In genomic region chr22:39155421-39155820, GRCh38 we compare ENCODE assay signal across 14 cellular contexts. TPM values are rescaled to one million over a fixed set of nuclear protein-coding genes. Genes with fewer than 3 reads are reported as not detected.
DNase-seq lines count a peak whose midpoint lies in the region; ATAC-seq and TF ChIP-seq lines count a peak whose summit lies in the region.
"Had no signal": no experiment of that assay in that cellular context is flagged by ENCODE, and none has a peak within 500 bp of the region (broad histone marks: within the 10 kb centered on the region; RNA-seq: fewer than 3 reads in every experiment).

No MANE protein-coding gene starts in this region.

- H3K27ac Mint-ChIP-seq in IgD-negative memory B cell = peak overlapping the region in 2 of 3 donors; percentile 27 to 71
- peak overlapping the region; percentile 71 for H3K27ac Mint-ChIP-seq in stimulated activated naive B cell treated with anti-CD40 and anti-IgM and Interleukin-4, amounts not matched to agents 10 μg/mL and 1 μg/mL and 100 μg/mL, for 72 hours
- H3K27ac Mint-ChIP-seq: CD4-positive, alpha-beta memory T cell had no signal

- DNase-seq in D341Med (ENCODE audit: low spot score) = peak; percentile 8
- peak; percentile 37 for DNase-seq in lower lobe of right lung
- DNase-seq in stimulated activated naive B cell treated with anti-CD40 and anti-IgM and Interleukin-4, amounts not matched to agents 10 μg/mL and 1 μg/mL and 100 μg/mL, for 72 hours = no peak
- no peak for DNase-seq in HUDEP-2 (lab: John Stamatoyannopoulos, UW; ENCODE audit: unreplicated experiment in 76 of 76)
- DNase-seq in NCI-H1694 treated with DMSO at 0.1 percent for 48 hours (lab: John Stamatoyannopoulos, UW) = no peak
- DNase-seq: BE2C; CD4-positive, alpha-beta memory T cell; DMS153; DMS79 treated with DMSO at 0.1 percent for 48 hours; EL had no signal

- intact Hi-C loops in lower lobe of right lung (cut with DNase I) = no loop called here

- H3K4me3 ChIP-seq in lower lobe of right lung = no peak overlapping the region
- H3K4me3 ChIP-seq: A549, HAP-1 had no signal

- TF ChIP-seq CTCF in lower lobe of right lung (IDR thresholded peaks at IDR 0.05) = no peak

- peaks cover 17% of the 10 kb centered on the region for H3K4me1 ChIP-seq in lower lobe of right lung
- H3K4me1 ChIP-seq: BE2C had no signal

- no peaks in the 10 kb centered on the region for H3K27me3 ChIP-seq in lower lobe of right lung (ENCODE audit: low read depth)

- no peak for ATAC-seq in lower lobe of right lung
- ATAC-seq in stimulated activated naive B cell treated with anti-CD40 and anti-IgM and Interleukin-4, amounts not matched to agents 10 μg/mL and 1 μg/mL and 100 μg/mL, for 72 hours (replicated peaks) = no peak
- ATAC-seq: A549 had no signal

- peak overlapping the region in 1 of 4 donors; percentile 66 for H3K4me3 Mint-ChIP-seq in IgD-negative memory B cell
- H3K4me3 Mint-ChIP-seq in stimulated activated naive B cell treated with anti-CD40 and anti-IgM and Interleukin-4, amounts not matched to agents 10 μg/mL and 1 μg/mL and 100 μg/mL, for 72 hours = no peak overlapping the region

- H3K27me3 Mint-ChIP-seq in IgD-negative memory B cell = peaks cover 13% of the 10 kb centered on the region
- peaks cover 24 to 28% of the 10 kb centered on the region in 2 donors for H3K27me3 Mint-ChIP-seq in stimulated activated naive B cell treated with anti-CD40 and anti-IgM and Interleukin-4, amounts not matched to agents 10 μg/mL and 1 μg/mL and 100 μg/mL, for 72 hours

- no peaks in the 10 kb centered on the region for H3K36me3 ChIP-seq in lower lobe of right lung
- H3K36me3 ChIP-seq: BE2C, HAP-1 had no signal

- H3K27ac ChIP-seq in lower lobe of right lung = no peak overlapping the region
- H3K27ac ChIP-seq: A549, C4-2B had no signal

- H3K4me1 Mint-ChIP-seq in IgD-negative memory B cell = peaks cover 11 to 14% (median 11%) of the 10 kb centered on the region in 3 donors
- H3K4me1 Mint-ChIP-seq in stimulated activated naive B cell treated with anti-CD40 and anti-IgM and Interleukin-4, amounts not matched to agents 10 μg/mL and 1 μg/mL and 100 μg/mL, for 72 hours = peaks cover 15 to 21% of the 10 kb centered on the region in 2 donors

- H3K9me3 ChIP-seq in lower lobe of right lung = no peaks in the 10 kb centered on the region
- H3K9me3 ChIP-seq: A549, BE2C had no signal

- H3K9me3 Mint-ChIP-seq in IgD-negative memory B cell = no peaks in the 10 kb centered on the region
- H3K9me3 Mint-ChIP-seq in stimulated activated naive B cell treated with anti-CD40 and anti-IgM and Interleukin-4, amounts not matched to agents 10 μg/mL and 1 μg/mL and 100 μg/mL, for 72 hours = no peaks in the 10 kb centered on the region
- H3K9me3 Mint-ChIP-seq: CD4-positive, alpha-beta memory T cell had no signal

- no peaks in the 10 kb centered on the region for H3K36me3 Mint-ChIP-seq in IgD-negative memory B cell
- H3K36me3 Mint-ChIP-seq in stimulated activated naive B cell treated with anti-CD40 and anti-IgM and Interleukin-4, amounts not matched to agents 10 μg/mL and 1 μg/mL and 100 μg/mL, for 72 hours = no peaks in the 10 kb centered on the region

RNA-seq across cellular contexts. Expression of gene CBX7, which starts 2.9 kb away (rescaled TPM):
- polyA plus RNA-seq in IgD-negative memory B cell = 35.4 TPM
- 51.1 TPM for total RNA-seq in lower lobe of right lung

RNA-seq across cellular contexts. Expression of gene APOBEC3H, which starts 58.4 kb away (rescaled TPM):
- polyA plus RNA-seq in IgD-negative memory B cell = 0.48 TPM
- total RNA-seq in lower lobe of right lung = 1.9 TPM

Comparison
In these comparisons a context has a peak if more than half of its experiments do, and no peak if none do; other contexts are left out.
1. DNase-seq: peak in D341Med (single experiment) and lower lobe of right lung (single experiment); none in stimulated activated naive B cell treated with anti-CD40 and anti-IgM and Interleukin-4, amounts not matched to agents 10 μg/mL and 1 μg/mL and 100 μg/mL, for 72 hours (single experiment), HUDEP-2 (0 of 76) and NCI-H1694 treated with DMSO at 0.1 percent for 48 hours (single experiment).